In the genomic region with DNA sequence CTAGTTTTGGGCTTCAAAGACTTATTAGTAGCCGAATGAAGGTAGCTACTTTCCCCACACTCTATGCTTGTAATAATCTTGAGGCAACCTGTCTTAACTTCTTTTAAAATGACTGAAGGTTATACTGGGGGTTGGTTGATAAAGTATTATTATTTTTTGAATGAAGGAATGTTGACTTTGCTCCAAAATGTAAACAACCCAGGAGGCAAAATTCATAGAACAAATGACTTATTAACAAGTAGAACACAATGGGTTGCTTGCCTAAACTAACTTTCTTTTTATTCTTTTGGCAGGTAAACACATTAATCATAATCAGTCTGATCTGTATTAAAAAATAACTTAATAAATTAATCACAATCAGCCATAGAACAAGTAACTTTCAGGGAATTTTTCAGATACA, we compare ENCODE assay signal across 20 cellular contexts.
DNase-seq lines count a peak whose midpoint lies in the region; FAIRE-seq and TF ChIP-seq lines count a peak whose summit lies in the region.
"Had no signal": no experiment of that assay in that cellular context is flagged by ENCODE, and none has a peak within 500 bp of the region (broad histone marks: within the 10 kb centered on the region; RNA-seq: fewer than 3 reads in every experiment).

No MANE protein-coding gene starts in this region.

- H3K4me2 ChIP-seq in endothelial cell of umbilical vein (ENCODE audit: insufficient read depth, low read length), result no peak overlapping the region
- H3K4me2 ChIP-seq: GM23338 had no signal

- H3K9me3 ChIP-seq in endothelial cell of umbilical vein (replicated peaks; ENCODE audit: control insufficient read depth, insufficient read depth, low read length) (no peaks in the 10 kb centered on the region), subcutaneous abdominal adipose tissue (ENCODE audit: control insufficient read depth in 5 of 5, low read length in 5 of 5) (no peaks in the 10 kb centered on the region)

- dilution Hi-C loops in endothelial cell of umbilical vein (cut with MboI; ENCODE audit: extremely low pct_ligation_motif_present, low sequenced_read_pairs), result no loop called here

- H3K36me3 ChIP-seq in endothelial cell of umbilical vein (ENCODE audit: control insufficient read depth in 2 of 2, extremely low read depth in 1 of 2, insufficient read depth in 2 of 2, low read length in 2 of 2) (no peaks in the 10 kb centered on the region), subcutaneous abdominal adipose tissue (ENCODE audit: control insufficient read depth in 5 of 5, insufficient read depth in 5 of 5, low read length in 5 of 5) (no peaks in the 10 kb centered on the region)

- CTCF ChIA-PET in endothelial cell of umbilical vein (lab: Charles Lee), result interaction anchor here (2.5 kb wide), 1 partner anchor 24 kb away, joined by 8 read pairs; no protein-coding TSS in a partner anchor

- H3K4me1 ChIP-seq in endothelial cell of umbilical vein (ENCODE audit: control insufficient read depth, extremely low read depth, insufficient read depth, low read length) (no peaks in the 10 kb centered on the region), subcutaneous abdominal adipose tissue (ENCODE audit: control insufficient read depth in 5 of 5, insufficient read depth in 5 of 5, low read length in 5 of 5) (peaks cover 0 to 17% (median 4%) of the 10 kb centered on the region in 5 donors)

- no peaks in the 10 kb centered on the region for H3K79me2 ChIP-seq in endothelial cell of umbilical vein (ENCODE audit: control insufficient read depth, insufficient read depth, low read length)

- H3K9ac ChIP-seq in endothelial cell of umbilical vein (replicated peaks; ENCODE audit: extremely low read depth, insufficient read depth, low read length) (no peak overlapping the region), subcutaneous abdominal adipose tissue (ENCODE audit: low read length in 5 of 5) (peak overlapping the region in 1 of 5 donors; percentile 56)

- TF ChIP-seq CTCF in VCaP (conservative IDR thresholded peaks at IDR 0.05) (no peak), endothelial cell of umbilical vein (IDR thresholded peaks at IDR 0.05; ENCODE audit: extremely low read depth in 1 of 2, insufficient read depth in 1 of 2, low read depth in 1 of 2, low read length in 2 of 2) (no peak)

- H3K27me3 ChIP-seq in endothelial cell of umbilical vein (ENCODE audit: control insufficient read depth in 2 of 2, insufficient read depth in 2 of 2, low read length in 2 of 2) (no peaks in the 10 kb centered on the region), subcutaneous abdominal adipose tissue (ENCODE audit: control insufficient read depth in 5 of 5, insufficient read depth in 4 of 5, low read length in 5 of 5) (no peaks in the 10 kb centered on the region)

- H3K4me3 ChIP-seq in endothelial cell of umbilical vein (replicated peaks in 1 of 3; ENCODE audit: insufficient read depth in 1 of 3, low read depth in 1 of 3, low read length in 3 of 3), result no peak overlapping the region
- no peak overlapping the region for H3K4me3 ChIP-seq in subcutaneous abdominal adipose tissue (ENCODE audit: low read depth in 1 of 5, low read length in 5 of 5)
- H3K4me3 ChIP-seq: GM23338 had no signal

- H2AFZ ChIP-seq in endothelial cell of umbilical vein (ENCODE audit: low read depth, low read length), result peak overlapping the region; percentile 37

- H3K9me1 ChIP-seq in endothelial cell of umbilical vein (replicated peaks; ENCODE audit: control insufficient read depth, extremely low read depth, insufficient read depth, low read length), result no peaks in the 10 kb centered on the region

- FAIRE-seq in G401.6 (lab: Jason Lieb, UNC), result peak; percentile 51
- FAIRE-seq in endothelial cell of umbilical vein (lab: Jason Lieb, UNC), result no peak
- FAIRE-seq: RCC 7860 had no signal

- no peaks in the 10 kb centered on the region for H4K20me1 ChIP-seq in endothelial cell of umbilical vein (replicated peaks; ENCODE audit: control insufficient read depth, extremely low read depth, insufficient read depth, low read length)

- POLR2A ChIA-PET in endothelial cell of umbilical vein (lab: Charles Lee), result no interaction called here

- intact Hi-C loops in endothelial cell of umbilical vein (cut with micrococcal nuclease), result no loop called here

- H3K27ac ChIP-seq in VCaP (peak overlapping the region; percentile 4; the same call in 1 of the 2 replicates), endothelial cell of umbilical vein (ENCODE audit: insufficient read depth, low read depth, low read length) (no peak overlapping the region), subcutaneous abdominal adipose tissue (ENCODE audit: low read depth, low read length) (peak overlapping the region; percentile 84)
- H3K27ac ChIP-seq: C4-2B had no signal

- TF ChIP-seq POLR2A in endothelial cell of umbilical vein (IDR thresholded peaks at IDR 0.05; ENCODE audit: low read depth, low read length), result no peak

- no peak for DNase-seq in endothelial cell of umbilical vein (ENCODE audit: low read depth, low spot score)
- no peak for DNase-seq in DMS153 (lab: John Stamatoyannopoulos, UW)
- no peak for DNase-seq in activated naive CD4-positive, alpha-beta T cell treated with anti-CD3 and anti-CD28 coated beads, Interleukin-2, amount 50 U/mL, for 16 hours
- no peak for DNase-seq in kidney glomerular epithelial cell (lab: John Stamatoyannopoulos, UW)
- DNase-seq in AML-193 (lab: John Stamatoyannopoulos, UW), result no peak
- DNase-seq: ACHN; GDM1; Kasumi-1; NCI-H1092 treated with DMSO at 0.1 percent for 48 hours; NCI-H146; NCI-H2081; NCI-H510A; NCI-H748 treated with DMSO at 0.1 percent for 48 hours; NK-92 treated with Interleukin-12 subunit alpha and Interleukin-12 subunit beta, amount 100 ng/mL, for 24 hours had no signal

- BruUV-seq in endothelial cell of umbilical vein (replicated peaks; lab: Mats Ljungman, UMichigan), result no TSS peak

TF ChIP-seq in endothelial cell of umbilical vein, 7 proteins besides CTCF, POLR2A, EP300 and RAD21:
- TF ChIP-seq EZH2 (IDR thresholded peaks at IDR 0.05; ENCODE audit: borderline replicate concordance, low read depth, low read length, severe bottlenecking) (no peak), JUN (IDR thresholded peaks at IDR 0.05; ENCODE audit: borderline replicate concordance, insufficient read depth, insufficient read length, low read depth) (no peak), MYC (IDR thresholded peaks at IDR 0.05; ENCODE audit: low read depth, low read length) (no peak), GATA2 (IDR thresholded peaks at IDR 0.05; ENCODE audit: insufficient read depth, insufficient read length, low read depth, low read length) (no peak), POLR2AphosphoS5 (IDR thresholded peaks at IDR 0.05; ENCODE audit: insufficient read depth, low read depth, low read length) (no peak), MAX (IDR thresholded peaks at IDR 0.05; ENCODE audit: insufficient read depth, insufficient read length) (no peak), FOS (IDR thresholded peaks at IDR 0.05; ENCODE audit: borderline replicate concordance, insufficient read depth, low read length) (no peak)
